In the genomic region with DNA sequence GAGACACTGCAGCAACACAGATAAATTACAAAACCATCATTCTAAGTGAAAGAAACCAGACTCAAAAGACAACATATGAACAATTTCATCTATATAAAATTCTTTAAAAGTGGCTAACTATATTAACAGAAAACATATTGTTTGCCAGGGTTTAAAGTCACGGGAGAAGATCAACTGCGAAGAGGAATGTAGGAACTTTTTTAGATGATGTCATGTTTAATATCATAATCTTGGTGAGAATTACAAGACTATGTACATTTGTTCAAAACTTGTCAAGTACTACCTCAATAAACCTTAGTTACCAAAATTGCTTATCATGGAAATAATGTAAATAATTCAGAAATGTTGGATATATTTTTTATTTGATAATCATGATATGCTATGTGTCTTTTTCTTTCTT, we compare ENCODE assay signal across 10 cellular contexts.
"Had no signal": no experiment of that assay in that cellular context is flagged by ENCODE, and none has a peak within 500 bp of the region (broad histone marks: within the 10 kb centered on the region; RNA-seq: fewer than 3 reads in every experiment).

No MANE protein-coding gene starts in this region.

- H3K9ac ChIP-seq: GM23248 had no signal

- H2AFZ ChIP-seq: GM23248, GM23338 had no signal

- H3K27ac ChIP-seq: GM23248 had no signal

- H3K9me3 ChIP-seq: HAP-1 had no signal

- H3K4me2 ChIP-seq: GM23338 had no signal

- DNase-seq: GM23248, GOT3, H7, H9, HCEC 1CT, HFFc6 had no signal

- H3K36me3 ChIP-seq: HAP-1 had no signal

- H3K4me1 ChIP-seq: HAP-1 had no signal

- H3K4me3 ChIP-seq: GM23248, GM23338, HAP-1 had no signal

- ATAC-seq: GM23338 had no signal

- FAIRE-seq: H1, H54 had no signal
